21 cellular contexts compared by ENCODE assay signal in the genomic region with DNA sequence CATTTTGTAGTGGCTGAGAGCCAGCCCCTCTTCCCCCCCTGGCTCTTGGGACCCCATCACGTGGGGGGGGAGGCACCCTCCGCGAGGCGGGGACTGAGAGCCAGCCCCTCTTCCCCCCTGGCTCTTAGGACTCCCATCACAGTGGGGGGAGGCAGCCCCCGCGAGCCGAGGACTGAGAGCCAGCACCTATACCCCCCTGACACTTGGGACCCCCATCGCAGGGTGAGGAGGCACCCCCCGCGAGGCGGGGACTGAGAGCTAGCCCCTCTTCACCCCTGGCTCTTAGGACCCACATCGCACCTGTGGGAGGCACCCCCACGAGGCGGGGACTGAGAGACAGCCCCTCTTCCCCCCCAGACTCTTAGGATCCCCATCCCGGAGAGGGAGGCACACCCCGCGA.
"Had no signal": no experiment of that assay in that cellular context is flagged by ENCODE, and none has a peak within 500 bp of the region (broad histone marks: within the 10 kb centered on the region; RNA-seq: fewer than 3 reads in every experiment).

No MANE protein-coding gene starts in this region.

- H3K4me1 Mint-ChIP-seq: immature natural killer cell, mesothelial cell of epicardium had no signal

- H3K27ac ChIP-seq: coronary artery, dorsolateral prefrontal cortex, esophagus muscularis mucosa, foreskin keratinocyte, gastroesophageal sphincter, heart right ventricle, left ventricle myocardium inferior, lower lobe of right lung had no signal

- H3K27me3 ChIP-seq: dorsolateral prefrontal cortex, foreskin keratinocyte, gastroesophageal sphincter, heart right ventricle had no signal

- H3K4me3 ChIP-seq: coronary artery, dorsolateral prefrontal cortex, esophagus muscularis mucosa, gastroesophageal sphincter, heart right ventricle, left ventricle myocardium inferior, lower lobe of right lung, mucosa of descending colon had no signal

- H3K4me3 Mint-ChIP-seq: immature natural killer cell, mesothelial cell of epicardium had no signal

- H3K4me1 ChIP-seq: esophagus muscularis mucosa, foreskin keratinocyte, gastroesophageal sphincter, heart right ventricle, left ventricle myocardium inferior, lower lobe of right lung had no signal

- H3K27ac Mint-ChIP-seq: immature natural killer cell, mesothelial cell of epicardium had no signal

- H3K36me3 ChIP-seq: esophagus muscularis mucosa, gastroesophageal sphincter, heart right ventricle, left ventricle myocardium inferior, lower lobe of right lung had no signal

- ATAC-seq: foreskin keratinocyte, gastroesophageal sphincter, heart right ventricle, left colon, left lobe of liver, lower lobe of right lung, mucosa of descending colon had no signal

- H3K36me3 Mint-ChIP-seq: immature natural killer cell, mesothelial cell of epicardium had no signal

- DNase-seq: cerebellar nuclear complex; dermis blood vessel endothelial cell; dorsolateral prefrontal cortex; effector CD4-positive, alpha-beta T cell; effector memory CD4-positive, alpha-beta T cell; foreskin keratinocyte; head of caudate nucleus; heart right ventricle; hippocampal formation; immature natural killer cell; kidney glomerular epithelial cell; left colon; left ventricle myocardium inferior; lower lobe of right lung; mesenchymal stem cell; mucosa of descending colon had no signal
